Comparison of ENCODE assay signal across 1 cellular context in the genomic region with DNA sequence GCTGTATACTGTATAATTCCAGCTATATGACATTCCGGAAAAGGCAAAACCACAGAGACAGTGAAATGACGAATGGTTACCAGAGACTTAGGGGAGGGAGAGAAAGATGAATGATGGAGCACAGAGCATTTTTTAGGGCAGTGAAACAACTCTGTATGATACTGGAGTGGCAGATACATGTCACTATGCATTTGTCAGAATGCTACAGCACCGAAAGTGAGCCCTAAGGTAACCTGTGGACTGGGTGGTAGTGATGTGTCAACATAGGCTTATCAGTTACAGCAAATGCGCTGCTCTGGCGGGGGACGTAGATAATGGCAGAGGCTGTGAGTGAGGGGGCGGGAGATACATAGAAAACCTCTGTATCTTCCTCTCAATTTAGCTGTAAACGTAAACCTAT.
TF ChIP-seq lines count a peak whose summit lies in the region.

No MANE protein-coding gene starts in this region.

TF ChIP-seq in K562, 482 proteins besides CTCF, POLR2A, EP300 and RAD21 (continued from another document and continues in another):
- TF ChIP-seq, protein P1, sequence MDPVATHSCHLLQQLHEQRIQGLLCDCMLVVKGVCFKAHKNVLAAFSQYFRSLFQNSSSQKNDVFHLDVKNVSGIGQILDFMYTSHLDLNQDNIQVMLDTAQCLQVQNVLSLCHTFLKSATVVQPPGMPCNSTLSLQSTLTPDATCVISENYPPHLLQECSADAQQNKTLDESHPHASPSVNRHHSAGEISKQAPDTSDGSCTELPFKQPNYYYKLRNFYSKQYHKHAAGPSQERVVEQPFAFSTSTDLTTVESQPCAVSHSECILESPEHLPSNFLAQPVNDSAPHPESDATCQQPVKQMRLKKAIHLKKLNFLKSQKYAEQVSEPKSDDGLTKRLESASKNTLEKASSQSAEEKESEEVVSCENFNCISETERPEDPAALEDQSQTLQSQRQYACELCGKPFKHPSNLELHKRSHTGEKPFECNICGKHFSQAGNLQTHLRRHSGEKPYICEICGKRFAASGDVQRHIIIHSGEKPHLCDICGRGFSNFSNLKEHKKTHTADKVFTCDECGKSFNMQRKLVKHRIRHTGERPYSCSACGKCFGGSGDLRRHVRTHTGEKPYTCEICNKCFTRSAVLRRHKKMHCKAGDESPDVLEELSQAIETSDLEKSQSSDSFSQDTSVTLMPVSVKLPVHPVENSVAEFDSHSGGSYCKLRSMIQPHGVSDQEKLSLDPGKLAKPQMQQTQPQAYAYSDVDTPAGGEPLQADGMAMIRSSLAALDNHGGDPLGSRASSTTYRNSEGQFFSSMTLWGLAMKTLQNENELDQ (CRISPR knock-in tag; IDR thresholded peaks at IDR 0.05; ENCODE audit: borderline replicate concordance), result no peak
- TF ChIP-seq NCOA6 (IDR thresholded peaks at IDR 0.05) (0 out of 2 replicates have a peak, but pooled peaks have one; percentile 17), NFYB (IDR thresholded peaks at IDR 0.05; ENCODE audit: extremely low read depth, insufficient read length) (no peak), HEY1 (CRISPR knock-in tag; IDR thresholded peaks at IDR 0.05; ENCODE audit: borderline replicate concordance) (no peak), KLF1 (tag; IDR thresholded peaks at IDR 0.05) (no peak), ZBTB26 (CRISPR knock-in tag; IDR thresholded peaks at IDR 0.05) (no peak), CCNT2 (IDR thresholded peaks at IDR 0.05; ENCODE audit: borderline replicate concordance, extremely low read depth, insufficient read length, low read depth, low read length) (peak; percentile 85), ZNF57 (CRISPR knock-in tag; IDR thresholded peaks at IDR 0.05) (no peak), HMGXB4 (CRISPR knock-in tag; IDR thresholded peaks at IDR 0.05) (no peak), RNF219 (CRISPR knock-in tag; IDR thresholded peaks at IDR 0.05) (no peak), TRIM24 (IDR thresholded peaks at IDR 0.05) (peak; percentile 84 to 87), KHSRP (IDR thresholded peaks at IDR 0.05) (peak; percentile 51; the same call in 1 of the 2 replicates), STAT5B (CRISPR knock-in tag; IDR thresholded peaks at IDR 0.05) (no peak), ZNF143 (CRISPR knock-in tag; IDR thresholded peaks at IDR 0.05) (no peak), SMARCC2 (IDR thresholded peaks at IDR 0.05; ENCODE audit: low read depth) (peak; percentile 88), TAF1 (IDR thresholded peaks at IDR 0.05; ENCODE audit: control insufficient read depth, extremely low read depth, insufficient read depth, low read length, severe bottlenecking) (no peak), SAFB2 (IDR thresholded peaks at IDR 0.05; ENCODE audit: borderline replicate concordance, low read depth, low read length, severe bottlenecking) (no peak), ZBTB9 (CRISPR knock-in tag; IDR thresholded peaks at IDR 0.05) (no peak), SP2 (IDR thresholded peaks at IDR 0.05; ENCODE audit: extremely low read depth, low read depth, low read length, poor library complexity, severe bottlenecking) (no peak), ZKSCAN3 (CRISPR knock-in tag; IDR thresholded peaks at IDR 0.05) (no peak), CBFB (CRISPR knock-in tag; IDR thresholded peaks at IDR 0.05) (no peak), ZC3H11A (IDR thresholded peaks at IDR 0.05; ENCODE audit: low read depth, low read length) (no peak), MYBL2 (IDR thresholded peaks at IDR 0.05; ENCODE audit: low read depth) (no peak), MYBL2 (CRISPR knock-in tag; IDR thresholded peaks at IDR 0.05; ENCODE audit: borderline replicate concordance) (no peak), MCM3 (IDR thresholded peaks at IDR 0.05) (no peak), CUX1 (CRISPR knock-in tag; IDR thresholded peaks at IDR 0.05) (no peak), LCOR (CRISPR knock-in tag; IDR thresholded peaks at IDR 0.05) (peak; percentile 86), NR1H2 (CRISPR knock-in tag; IDR thresholded peaks at IDR 0.05) (no peak), BMI1 (IDR thresholded peaks at IDR 0.05; ENCODE audit: low read length) (no peak), U2AF2 (optimal IDR thresholded peaks at IDR 0.05; ENCODE audit: low read depth, low read length) (no peak), ZNF695 (CRISPR knock-in tag; IDR thresholded peaks at IDR 0.05) (no peak), NBN (IDR thresholded peaks at IDR 0.05; ENCODE audit: low read depth) (peak; percentile 78)
- TF ChIP-seq, protein P2, sequence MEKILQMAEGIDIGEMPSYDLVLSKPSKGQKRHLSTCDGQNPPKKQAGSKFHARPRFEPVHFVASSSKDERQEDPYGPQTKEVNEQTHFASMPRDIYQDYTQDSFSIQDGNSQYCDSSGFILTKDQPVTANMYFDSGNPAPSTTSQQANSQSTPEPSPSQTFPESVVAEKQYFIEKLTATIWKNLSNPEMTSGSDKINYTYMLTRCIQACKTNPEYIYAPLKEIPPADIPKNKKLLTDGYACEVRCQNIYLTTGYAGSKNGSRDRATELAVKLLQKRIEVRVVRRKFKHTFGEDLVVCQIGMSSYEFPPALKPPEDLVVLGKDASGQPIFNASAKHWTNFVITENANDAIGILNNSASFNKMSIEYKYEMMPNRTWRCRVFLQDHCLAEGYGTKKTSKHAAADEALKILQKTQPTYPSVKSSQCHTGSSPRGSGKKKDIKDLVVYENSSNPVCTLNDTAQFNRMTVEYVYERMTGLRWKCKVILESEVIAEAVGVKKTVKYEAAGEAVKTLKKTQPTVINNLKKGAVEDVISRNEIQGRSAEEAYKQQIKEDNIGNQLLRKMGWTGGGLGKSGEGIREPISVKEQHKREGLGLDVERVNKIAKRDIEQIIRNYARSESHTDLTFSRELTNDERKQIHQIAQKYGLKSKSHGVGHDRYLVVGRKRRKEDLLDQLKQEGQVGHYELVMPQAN (IDR thresholded peaks at IDR 0.05; ENCODE audit: borderline replicate concordance), result no peak
- TF ChIP-seq, protein P3, sequence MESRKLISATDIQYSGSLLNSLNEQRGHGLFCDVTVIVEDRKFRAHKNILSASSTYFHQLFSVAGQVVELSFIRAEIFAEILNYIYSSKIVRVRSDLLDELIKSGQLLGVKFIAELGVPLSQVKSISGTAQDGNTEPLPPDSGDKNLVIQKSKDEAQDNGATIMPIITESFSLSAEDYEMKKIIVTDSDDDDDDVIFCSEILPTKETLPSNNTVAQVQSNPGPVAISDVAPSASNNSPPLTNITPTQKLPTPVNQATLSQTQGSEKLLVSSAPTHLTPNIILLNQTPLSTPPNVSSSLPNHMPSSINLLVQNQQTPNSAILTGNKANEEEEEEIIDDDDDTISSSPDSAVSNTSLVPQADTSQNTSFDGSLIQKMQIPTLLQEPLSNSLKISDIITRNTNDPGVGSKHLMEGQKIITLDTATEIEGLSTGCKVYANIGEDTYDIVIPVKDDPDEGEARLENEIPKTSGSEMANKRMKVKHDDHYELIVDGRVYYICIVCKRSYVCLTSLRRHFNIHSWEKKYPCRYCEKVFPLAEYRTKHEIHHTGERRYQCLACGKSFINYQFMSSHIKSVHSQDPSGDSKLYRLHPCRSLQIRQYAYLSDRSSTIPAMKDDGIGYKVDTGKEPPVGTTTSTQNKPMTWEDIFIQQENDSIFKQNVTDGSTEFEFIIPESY (CRISPR knock-in tag; IDR thresholded peaks at IDR 0.05), result no peak
- TF ChIP-seq, protein P4, sequence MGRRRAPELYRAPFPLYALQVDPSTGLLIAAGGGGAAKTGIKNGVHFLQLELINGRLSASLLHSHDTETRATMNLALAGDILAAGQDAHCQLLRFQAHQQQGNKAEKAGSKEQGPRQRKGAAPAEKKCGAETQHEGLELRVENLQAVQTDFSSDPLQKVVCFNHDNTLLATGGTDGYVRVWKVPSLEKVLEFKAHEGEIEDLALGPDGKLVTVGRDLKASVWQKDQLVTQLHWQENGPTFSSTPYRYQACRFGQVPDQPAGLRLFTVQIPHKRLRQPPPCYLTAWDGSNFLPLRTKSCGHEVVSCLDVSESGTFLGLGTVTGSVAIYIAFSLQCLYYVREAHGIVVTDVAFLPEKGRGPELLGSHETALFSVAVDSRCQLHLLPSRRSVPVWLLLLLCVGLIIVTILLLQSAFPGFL (CRISPR knock-in tag; IDR thresholded peaks at IDR 0.05), result no peak
- TF ChIP-seq, protein P5, sequence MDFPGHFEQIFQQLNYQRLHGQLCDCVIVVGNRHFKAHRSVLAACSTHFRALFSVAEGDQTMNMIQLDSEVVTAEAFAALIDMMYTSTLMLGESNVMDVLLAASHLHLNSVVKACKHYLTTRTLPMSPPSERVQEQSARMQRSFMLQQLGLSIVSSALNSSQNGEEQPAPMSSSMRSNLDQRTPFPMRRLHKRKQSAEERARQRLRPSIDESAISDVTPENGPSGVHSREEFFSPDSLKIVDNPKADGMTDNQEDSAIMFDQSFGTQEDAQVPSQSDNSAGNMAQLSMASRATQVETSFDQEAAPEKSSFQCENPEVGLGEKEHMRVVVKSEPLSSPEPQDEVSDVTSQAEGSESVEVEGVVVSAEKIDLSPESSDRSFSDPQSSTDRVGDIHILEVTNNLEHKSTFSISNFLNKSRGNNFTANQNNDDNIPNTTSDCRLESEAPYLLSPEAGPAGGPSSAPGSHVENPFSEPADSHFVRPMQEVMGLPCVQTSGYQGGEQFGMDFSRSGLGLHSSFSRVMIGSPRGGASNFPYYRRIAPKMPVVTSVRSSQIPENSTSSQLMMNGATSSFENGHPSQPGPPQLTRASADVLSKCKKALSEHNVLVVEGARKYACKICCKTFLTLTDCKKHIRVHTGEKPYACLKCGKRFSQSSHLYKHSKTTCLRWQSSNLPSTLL (IDR thresholded peaks at IDR 0.05), result no peak
